ENCODE assay signal across 8 cellular contexts in genomic region chr17:83050651-83051422, GRCh38. TPM values are rescaled to one million over a fixed set of nuclear protein-coding genes. Genes with fewer than 3 reads are reported as not detected.
A peak's percentile ranks its signal among the peaks of the same experiment; 100 is the strongest.
DNase-seq lines count a peak whose midpoint lies in the region; ATAC-seq and TF ChIP-seq lines count a peak whose summit lies in the region.

No MANE protein-coding gene starts in this region.

- H3K4me3 ChIP-seq in AG04449 (ENCODE audit: low read depth, low read length) = peak overlapping the region; percentile 73
- H3K4me3 ChIP-seq in ascending aorta = peak overlapping the region; percentile 63 to 98
- H3K4me3 ChIP-seq in left lung = peak overlapping the region; percentile 49 to 69
- peak overlapping the region; percentile 91 for H3K4me3 ChIP-seq in thoracic aorta

- H3K4me3 Mint-ChIP-seq in HFFc6 = peak overlapping the region; percentile 79

- TF ChIP-seq CTCF in AG04449 (IDR thresholded peaks at IDR 0.05; ENCODE audit: insufficient read depth, low read length, missing control alignments) (no peak), HFFc6 (IDR thresholded peaks at IDR 0.05) (no peak), ascending aorta (IDR thresholded peaks at IDR 0.05) (no peak), left lung (IDR thresholded peaks at IDR 0.05) (no peak), thoracic aorta (IDR thresholded peaks at IDR 0.05) (no peak)

- intact Hi-C loops in ascending aorta (cut with DNase I) (no loop called here), left lung (cut with DNase I) (no loop called here)

- peak; percentile 16 for ATAC-seq in left lung
- ATAC-seq in thoracic aorta (ENCODE audit: insufficient number of reproducible peaks, low FRiP score, low read depth) = no peak
- no peak for ATAC-seq in GM19463 (IDR thresholded peaks at IDR 0.05; ENCODE audit: unreplicated experiment)

- peaks cover 9% of the 10 kb centered on the region for H3K9me3 Mint-ChIP-seq in HFFc6

- H3K27me3 Mint-ChIP-seq in HFFc6 (ENCODE audit: insufficient read depth) = no peaks in the 10 kb centered on the region; the same call in 1 of the 2 replicates

- H3K4me1 ChIP-seq in ascending aorta (peaks cover 8 to 11% of the 10 kb centered on the region in 2 donors), left lung (peaks cover 8 to 70% of the 10 kb centered on the region in 2 donors), thoracic aorta (ENCODE audit: control insufficient read depth in 1 of 2, low read depth in 2 of 2) (peaks cover 3 to 18% of the 10 kb centered on the region in 2 donors)

- POLR2A ChIA-PET in AG04449 (lab: Yijun Ruan, JAX) = interaction anchor here (0.7 kb wide), 1 partner anchor 33 kb away, joined by 3 read pairs; no protein-coding TSS in a partner anchor

- peak overlapping the region; percentile 79 for H3K27ac Mint-ChIP-seq in HFFc6

- CTCF ChIA-PET in AG04449 (lab: Yijun Ruan, JAX) = no interaction called here

- no peak for DNase-seq in AG04449 (ENCODE audit: low read depth, low spot score)
- DNase-seq in HFFc6 = no peak
- no peak for DNase-seq in ascending aorta (ENCODE audit: low spot score in 2 of 2)
- peak in 1 of 2 donors; percentile 59 for DNase-seq in left lung
- DNase-seq in thoracic aorta (ENCODE audit: low spot score) = no peak
- no peak for DNase-seq in dermis blood vessel endothelial cell
- DNase-seq in NOMO-1 (lab: John Stamatoyannopoulos, UW; ENCODE audit: unreplicated experiment in 2 of 2) = no peak

- peak overlapping the region; percentile 66 to 83 for H3K27ac ChIP-seq in ascending aorta
- peak overlapping the region; percentile 80 to 92 for H3K27ac ChIP-seq in left lung
- H3K27ac ChIP-seq in thoracic aorta = peak overlapping the region in 1 of 2 donors; percentile 63

- peaks cover 29% of the 10 kb centered on the region for H3K4me1 Mint-ChIP-seq in HFFc6 (ENCODE audit: low read depth)

- H3K27me3 ChIP-seq in ascending aorta = no peaks in the 10 kb centered on the region
- no peaks in the 10 kb centered on the region for H3K27me3 ChIP-seq in left lung
- no peaks in the 10 kb centered on the region for H3K27me3 ChIP-seq in thoracic aorta (replicated peaks; ENCODE audit: insufficient read depth)

- H3K36me3 Mint-ChIP-seq in HFFc6 (ENCODE audit: low read depth) = peaks cover 18% of the 10 kb centered on the region

- no peaks in the 10 kb centered on the region for H3K36me3 ChIP-seq in ascending aorta
- peaks cover 0 to 5% of the 10 kb centered on the region in 2 donors for H3K36me3 ChIP-seq in left lung
- H3K36me3 ChIP-seq in thoracic aorta = no peaks in the 10 kb centered on the region

- H3K9me3 ChIP-seq in ascending aorta (no peaks in the 10 kb centered on the region), left lung (no peaks in the 10 kb centered on the region), thoracic aorta (no peaks in the 10 kb centered on the region)

RNA-seq across cellular contexts. Expression of gene METRNL, which starts 28.6 kb away (rescaled TPM):
- 10 to 100 TPM; 54.4 to 96.7 (median 90.9) TPM for total RNA-seq in HFFc6 (2021; fragmentation: NEBNext Ultra II Directional; extraction: Animal tissue kit (Norgen Biotek cat#: 25700))
- total RNA-seq in ascending aorta (257 TPM), left lung (10 to 100 TPM; 53.0 to 61.8 TPM), thoracic aorta (100 to 1,000 TPM; 141 to 180 TPM), dermis blood vessel endothelial cell (80.6 and 85.3 TPM in 2 replicates)
